In the genomic region with DNA sequence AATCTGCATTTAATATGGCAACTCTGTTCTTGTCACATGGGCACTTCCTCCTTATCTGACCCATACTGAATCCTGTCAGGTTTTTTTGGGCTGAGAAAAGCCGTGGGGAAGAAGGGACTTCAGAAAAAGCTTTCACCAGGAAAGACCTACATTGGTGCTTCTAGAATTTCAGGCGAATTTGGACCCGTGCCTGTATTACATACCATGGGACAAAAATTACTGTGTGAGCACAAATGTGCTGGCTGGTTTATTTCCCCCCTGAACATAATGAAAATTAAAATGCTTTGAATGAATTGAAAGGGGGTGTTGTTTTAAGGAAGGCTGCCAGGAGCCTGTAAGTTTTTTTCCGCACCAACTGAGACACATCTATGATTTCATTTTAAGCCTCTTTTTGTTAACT, we compare ENCODE assay signal across 31 cellular contexts. TPM values are rescaled to one million over a fixed set of nuclear protein-coding genes. Genes with fewer than 3 reads are reported as not detected.
DNase-seq lines count a peak whose midpoint lies in the region; ATAC-seq, FAIRE-seq and TF ChIP-seq lines count a peak whose summit lies in the region.
"Had no signal": no experiment of that assay in that cellular context is flagged by ENCODE, and none has a peak within 500 bp of the region (broad histone marks: within the 10 kb centered on the region; RNA-seq: fewer than 3 reads in every experiment).

No MANE protein-coding gene starts in this region.

- DNase-seq in MCF 10A (ENCODE audit: unreplicated experiment) (no peak), breast epithelium (ENCODE audit: low spot score in 2 of 2) (no peak), astrocyte of the cerebellum (ENCODE audit: low read depth) (peak; percentile 73), iris pigment epithelial cell (ENCODE audit: low read depth) (peak; percentile 11), H54 (ENCODE audit: insufficient read length, low spot score) (no peak), uterus (no peak)
- DNase-seq: 8988T; activated CD4-positive, alpha-beta T cell treated with anti-CD3 and anti-CD28 coated beads, Interleukin-2, amount 50 U/mL, for 4 hours; activated CD8-positive, alpha-beta memory T cell treated with anti-CD3 and anti-CD28 coated beads, Interleukin-2, amount 10 ng/mL, durations not matched to agents 7 days and 5 days; activated gamma-delta T cell treated with Interleukin-2 at 50 U/mL for 16 hours; activated naive CD8-positive, alpha-beta T cell treated with anti-CD3 and anti-CD28 coated beads, Interleukin-2, amount 10 ng/mL, durations not matched to agents 7 days and 5 days; activated T-cell treated with anti-CD3 and anti-CD28 coated beads, Interleukin-2, amount 50 U/mL, for 4 hours; brain microvascular endothelial cell; Calu3; DND-41; effector CD8-positive, alpha-beta T cell; HFFc6; islet precursor cell; left ventricle myocardium superior; NCI-H1092 treated with DMSO at 0.1 percent for 48 hours; NCI-H1930; NCI-H526 treated with DMSO at 0.1 percent for 48 hours; PC-9; stimulated activated CD4-positive, alpha-beta T cell treated with anti-CD3 and anti-CD28 coated beads, Interleukin-4, amount 100 ng/mL, for 24 hours; trophoblast cell had no signal

- H3K27ac ChIP-seq in breast epithelium (no peak overlapping the region), subcutaneous abdominal adipose tissue (ENCODE audit: low read depth, low read length) (peak overlapping the region; percentile 38), uterus (no peak overlapping the region)
- H3K27ac ChIP-seq: brain microvascular endothelial cell, PC-9 had no signal

- H3K4me1 ChIP-seq in breast epithelium = no peaks in the 10 kb centered on the region
- peaks cover 4 to 16% (median 8%) of the 10 kb centered on the region in 5 donors for H3K4me1 ChIP-seq in subcutaneous abdominal adipose tissue (ENCODE audit: control insufficient read depth in 5 of 5, insufficient read depth in 5 of 5, low read length in 5 of 5)
- no peaks in the 10 kb centered on the region for H3K4me1 ChIP-seq in uterus

- no peaks in the 10 kb centered on the region for H3K27me3 Mint-ChIP-seq in MCF 10A (ENCODE audit: insufficient read depth, unreplicated experiment)
- H3K27me3 Mint-ChIP-seq: activated CD8-positive, alpha-beta memory T cell treated with anti-CD3 and anti-CD28 coated beads, Interleukin-2, amount 10 ng/mL, durations not matched to agents 7 days and 5 days; activated naive CD8-positive, alpha-beta T cell treated with anti-CD3 and anti-CD28 coated beads, Interleukin-2, amount 10 ng/mL, durations not matched to agents 7 days and 5 days had no signal

- TF ChIP-seq POLR2A in breast epithelium (IDR thresholded peaks at IDR 0.05) (no peak), H54 (IDR thresholded peaks at IDR 0.05; ENCODE audit: low read depth, low read length) (no peak), uterus (IDR thresholded peaks at IDR 0.05) (no peak)

- no peak for FAIRE-seq in H54 (lab: Jason Lieb, UNC)

- H3K4me1 Mint-ChIP-seq in MCF 10A (ENCODE audit: insufficient read depth, unreplicated experiment) = peaks cover 4% of the 10 kb centered on the region
- H3K4me1 Mint-ChIP-seq: activated CD8-positive, alpha-beta memory T cell treated with anti-CD3 and anti-CD28 coated beads, Interleukin-2, amount 10 ng/mL, durations not matched to agents 7 days and 5 days; activated naive CD8-positive, alpha-beta T cell treated with anti-CD3 and anti-CD28 coated beads, Interleukin-2, amount 10 ng/mL, durations not matched to agents 7 days and 5 days had no signal

- H3K9me3 ChIP-seq in breast epithelium (no peaks in the 10 kb centered on the region), subcutaneous abdominal adipose tissue (ENCODE audit: control insufficient read depth in 5 of 5, low read length in 5 of 5) (no peaks in the 10 kb centered on the region), uterus (no peaks in the 10 kb centered on the region)

- CTCF ChIA-PET in MCF 10A (lab: Yijun Ruan, JAX) = no interaction called here

- H3K27me3 ChIP-seq in breast epithelium = no peaks in the 10 kb centered on the region
- H3K27me3 ChIP-seq in subcutaneous abdominal adipose tissue (ENCODE audit: control insufficient read depth in 5 of 5, insufficient read depth in 4 of 5, low read length in 5 of 5) = no peaks in the 10 kb centered on the region
- H3K27me3 ChIP-seq in uterus = no peaks in the 10 kb centered on the region
- H3K27me3 ChIP-seq: brain microvascular endothelial cell had no signal

- peaks cover 12% of the 10 kb centered on the region for H3K36me3 Mint-ChIP-seq in MCF 10A (ENCODE audit: insufficient read depth, unreplicated experiment)
- H3K36me3 Mint-ChIP-seq: activated CD8-positive, alpha-beta memory T cell treated with anti-CD3 and anti-CD28 coated beads, Interleukin-2, amount 10 ng/mL, durations not matched to agents 7 days and 5 days; activated naive CD8-positive, alpha-beta T cell treated with anti-CD3 and anti-CD28 coated beads, Interleukin-2, amount 10 ng/mL, durations not matched to agents 7 days and 5 days had no signal

- no peak overlapping the region for H3K9ac ChIP-seq in subcutaneous abdominal adipose tissue (ENCODE audit: low read length in 5 of 5)

- ATAC-seq in HG03378 (IDR thresholded peaks at IDR 0.05; ENCODE audit: unreplicated experiment) = no peak
- ATAC-seq: activated CD4-positive, CD25-positive, alpha-beta regulatory T cell treated with anti-CD3 and anti-CD28 coated beads, Interleukin-2, amount 50 U/mL, for 24 hours; activated CD8-positive, alpha-beta memory T cell treated with anti-CD3 and anti-CD28 coated beads, Interleukin-2, amount 10 ng/mL, durations not matched to agents 7 days and 5 days; activated T-cell treated with anti-CD3 and anti-CD28 coated beads, Interleukin-2, amount 50 U/mL, for 4 hours; left ventricle myocardium superior; sciatic nerve; SK-N-SH treated with all-trans-retinoic acid at 6 μM for 48 hours had no signal

- no peak overlapping the region for H3K27ac Mint-ChIP-seq in MCF 10A (ENCODE audit: low read depth, unreplicated experiment)
- H3K27ac Mint-ChIP-seq: activated CD8-positive, alpha-beta memory T cell treated with anti-CD3 and anti-CD28 coated beads, Interleukin-2, amount 10 ng/mL, durations not matched to agents 7 days and 5 days; activated naive CD8-positive, alpha-beta T cell treated with anti-CD3 and anti-CD28 coated beads, Interleukin-2, amount 10 ng/mL, durations not matched to agents 7 days and 5 days; HFFc6; T-helper 1 cell treated with Interleukin-12 subunit alpha and Interleukin-12 subunit beta and Interleukin-4 antibody, amounts not matched to agents 30 μg/mL and 1 μg/mL, for 36 hours had no signal

- no peaks in the 10 kb centered on the region for H3K9me3 Mint-ChIP-seq in MCF 10A (ENCODE audit: unreplicated experiment)
- H3K9me3 Mint-ChIP-seq: activated naive CD8-positive, alpha-beta T cell treated with anti-CD3 and anti-CD28 coated beads, Interleukin-2, amount 10 ng/mL, durations not matched to agents 7 days and 5 days; activated T-cell treated with anti-CD3 and anti-CD28 coated beads, Interleukin-2, amount 50 U/mL, for 4 hours; HFFc6; T-helper 1 cell treated with Interleukin-12 subunit alpha and Interleukin-12 subunit beta and Interleukin-4 antibody, amounts not matched to agents 30 μg/mL and 1 μg/mL, for 36 hours had no signal

- in situ Hi-C loops in astrocyte of the cerebellum (cut with HindIII; ENCODE audit: low sequenced_read_pairs) = no loop called here

- intact Hi-C loops in MCF 10A (cut with micrococcal nuclease) (no loop called here), breast epithelium (cut with DNase I; ENCODE audit: low total_unique reads) (loop anchor here (1.0 kb wide), 1 partner anchor 24 kb away; no protein-coding TSS in a partner anchor), uterus (cut with DNase I; ENCODE audit: low total_unique reads) (no loop called here)

- POLR2A ChIA-PET in MCF 10A (lab: Yijun Ruan, JAX) = no interaction called here

- H3K4me3 Mint-ChIP-seq in MCF 10A (ENCODE audit: unreplicated experiment) = no peak overlapping the region
- H3K4me3 Mint-ChIP-seq: activated CD8-positive, alpha-beta memory T cell treated with anti-CD3 and anti-CD28 coated beads, Interleukin-2, amount 10 ng/mL, durations not matched to agents 7 days and 5 days; activated naive CD8-positive, alpha-beta T cell treated with anti-CD3 and anti-CD28 coated beads, Interleukin-2, amount 10 ng/mL, durations not matched to agents 7 days and 5 days; activated T-cell treated with anti-CD3 and anti-CD28 coated beads, Interleukin-2, amount 50 U/mL, for 4 hours; HFFc6; T-helper 1 cell treated with Interleukin-12 subunit alpha and Interleukin-12 subunit beta and Interleukin-4 antibody, amounts not matched to agents 30 μg/mL and 1 μg/mL, for 36 hours had no signal

- TF ChIP-seq CTCF in MCF 10A (IDR thresholded peaks at IDR 0.05; ENCODE audit: unreplicated experiment) = no peak
- TF ChIP-seq CTCF in breast epithelium (IDR thresholded peaks at IDR 0.05) = no peak
- no peak for TF ChIP-seq CTCF in astrocyte of the cerebellum (IDR thresholded peaks at IDR 0.05; ENCODE audit: low read depth, low read length, missing control alignments)
- TF ChIP-seq CTCF in uterus (IDR thresholded peaks at IDR 0.05) = no peak

- no peaks in the 10 kb centered on the region for H3K36me3 ChIP-seq in breast epithelium
- H3K36me3 ChIP-seq in subcutaneous abdominal adipose tissue (ENCODE audit: control insufficient read depth in 5 of 5, insufficient read depth in 5 of 5, low read length in 5 of 5) = peaks cover 3 to 11% (median 6%) of the 10 kb centered on the region in 5 donors
- no peaks in the 10 kb centered on the region for H3K36me3 ChIP-seq in uterus

- TSS peak; percentile 20 for BruUV-seq in MCF 10A (replicated peaks; lab: Mats Ljungman, UMichigan)

- H3K4me3 ChIP-seq in breast epithelium (no peak overlapping the region), astrocyte of the cerebellum (ENCODE audit: low read depth, low read length) (no peak overlapping the region), subcutaneous abdominal adipose tissue (ENCODE audit: low read depth in 1 of 5, low read length in 5 of 5) (no peak overlapping the region), uterus (no peak overlapping the region)
- H3K4me3 ChIP-seq: PC-9 had no signal

RNA-seq across cellular contexts. Expression of a gene that starts 29.6 kb away (rescaled TPM):
- total RNA-seq in MCF 10A (2022) = 12.3 and 14.3 TPM in 2 replicates
- 10 to 100 TPM in 1 of 3 donors, 1 to 10 TPM in 2; 3.9 to 15.1 (median 7.5) TPM for total RNA-seq in breast epithelium
- total RNA-seq in uterus = 10 to 100 TPM; 11.8 to 27.6 (median 15.0) TPM
- total RNA-seq: activated CD8-positive, alpha-beta memory T cell treated with anti-CD3 and anti-CD28 coated beads, Interleukin-2, amount 10 ng/mL, durations not matched to agents 7 days and 5 days; activated naive CD8-positive, alpha-beta T cell treated with anti-CD3 and anti-CD28 coated beads, Interleukin-2, amount 10 ng/mL, durations not matched to agents 7 days and 5 days; activated T-cell treated with anti-CD3 and anti-CD28 coated beads, Interleukin-2, amount 50 U/mL, for 4 hours had no signal

Comparison
In these comparisons a context has a peak if more than half of its experiments do, and no peak if none do; other contexts are left out.
1. DNase-seq: peak in astrocyte of the cerebellum (single experiment) and iris pigment epithelial cell (single experiment); none in MCF 10A (single experiment), breast epithelium (0 of 2), H54 (single experiment) and uterus (0 of 2).